ENCODE assay signal across 26 cellular contexts in the genomic region with DNA sequence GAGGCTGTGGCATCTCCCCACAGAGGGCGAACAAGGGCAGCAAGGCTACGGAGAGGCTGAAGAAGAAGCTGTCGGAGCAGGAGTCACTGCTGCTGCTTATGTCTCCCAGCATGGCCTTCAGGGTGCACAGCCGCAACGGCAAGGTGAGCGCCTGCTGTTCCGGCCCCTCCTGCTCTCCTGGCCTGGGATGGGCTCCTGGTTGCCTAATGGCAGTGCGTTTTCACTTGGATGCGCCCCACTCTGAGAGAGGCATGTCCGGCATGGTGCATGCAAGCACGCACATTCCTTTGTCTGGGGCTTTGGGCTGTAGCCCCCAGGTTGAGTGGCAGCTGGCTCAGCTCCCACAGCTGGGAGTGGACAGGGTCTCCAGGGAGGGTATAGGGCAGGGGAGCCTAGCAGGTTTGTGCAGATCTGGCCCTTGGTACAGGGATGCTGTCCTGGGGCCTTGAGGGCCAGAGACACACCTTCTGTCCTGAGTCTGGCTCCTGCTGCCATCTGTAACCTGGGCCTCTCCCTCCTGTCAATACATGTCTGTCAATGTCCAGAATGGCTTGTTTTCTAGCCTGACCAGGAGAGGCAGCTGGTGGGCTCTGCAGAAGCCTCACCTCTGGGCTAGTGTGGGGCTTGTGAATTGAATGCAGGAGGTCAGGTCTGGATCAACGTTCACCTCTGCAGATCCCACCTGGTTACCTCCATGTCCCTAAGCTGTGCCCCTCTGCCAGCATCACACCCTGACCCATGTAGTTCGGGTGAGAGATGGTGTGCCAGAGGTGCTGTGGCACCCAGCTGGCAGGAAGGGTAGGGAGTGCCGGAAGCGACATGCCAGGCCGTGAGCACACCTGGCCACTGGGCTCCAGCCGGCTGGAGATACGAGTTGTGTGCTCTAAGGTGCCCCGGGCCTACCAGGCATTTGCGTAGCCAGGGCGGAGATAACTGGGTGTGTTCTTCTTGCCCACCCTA.
DNase-seq lines count a peak whose midpoint lies in the region; ATAC-seq and TF ChIP-seq lines count a peak whose summit lies in the region.
"Had no signal": no experiment of that assay in that cellular context is flagged by ENCODE, and none has a peak within 500 bp of the region (broad histone marks: within the 10 kb centered on the region; RNA-seq: fewer than 3 reads in every experiment).

No MANE protein-coding gene starts in this region.

- intact Hi-C loops in Right ventricle myocardium inferior (cut with DNase I) (no loop called here), cardiac septum (cut with DNase I) (loop anchor here (10.0 kb wide), 1 partner anchor 333 kb away; no protein-coding TSS in a partner anchor)

- H3K27ac ChIP-seq in RWPE1, result peak overlapping the region; percentile 97

- TF ChIP-seq CTCF in RWPE1 (conservative IDR thresholded peaks at IDR 0.05; ENCODE audit: low read depth) (no peak), endothelial cell (IDR thresholded peaks at IDR 0.05; ENCODE audit: unreplicated experiment) (no peak), type B pancreatic cell (conservative IDR thresholded peaks at IDR 0.05) (no peak)

- H3K4me3 Mint-ChIP-seq in endothelial cell (ENCODE audit: unreplicated experiment) (no peak overlapping the region), type B pancreatic cell (no peak overlapping the region)
- H3K4me3 Mint-ChIP-seq: CD14-positive monocyte; CD8-positive, alpha-beta memory T cell; IgD-negative memory B cell had no signal

- DNase-seq in Right ventricle myocardium inferior (ENCODE audit: missing footprints) (peak; percentile 58), cardiac septum (ENCODE audit: low spot score) (no peak), RWPE1 (ENCODE audit: low spot score) (no peak), endothelial cell (ENCODE audit: low spot score) (no peak), type B pancreatic cell (ENCODE audit: extremely low spot score, unreplicated experiment) (no peak)
- DNase-seq: 8988T; ACHN; BE2C; CD8-positive, alpha-beta memory T cell; DMS 273 treated with DMSO at 0.1 percent for 48 hours; DMS79 treated with DMSO at 0.1 percent for 48 hours; GF-D8; NCI-H1048; NCI-H1417 treated with DMSO at 0.1 percent for 48 hours; NCI-H1694 treated with DMSO at 0.1 percent for 48 hours; NCI-H2081 treated with DMSO at 0.1 percent for 48 hours; NCI-H2171; NCI-H226; NCI-H510A; NCI-H69; RPMI8226; SK-N-SH had no signal

- CTCF ChIA-PET in RWPE1 (lab: Yijun Ruan, JAX), result no interaction called here

- H3K9me3 Mint-ChIP-seq in endothelial cell (ENCODE audit: unreplicated experiment), result no peaks in the 10 kb centered on the region
- no peaks in the 10 kb centered on the region for H3K9me3 Mint-ChIP-seq in type B pancreatic cell
- H3K9me3 Mint-ChIP-seq: IgD-negative memory B cell had no signal

- H3K4me1 Mint-ChIP-seq in endothelial cell (ENCODE audit: unreplicated experiment), result no peaks in the 10 kb centered on the region
- H3K4me1 Mint-ChIP-seq in type B pancreatic cell (ENCODE audit: unreplicated experiment), result peaks cover 18% of the 10 kb centered on the region
- H3K4me1 Mint-ChIP-seq: CD14-positive monocyte had no signal

- H3K27me3 Mint-ChIP-seq in endothelial cell (ENCODE audit: unreplicated experiment), result peaks cover 4% of the 10 kb centered on the region
- no peaks in the 10 kb centered on the region for H3K27me3 Mint-ChIP-seq in type B pancreatic cell
- H3K27me3 Mint-ChIP-seq: CD8-positive, alpha-beta memory T cell; IgD-negative memory B cell had no signal

- POLR2A ChIA-PET in RWPE1 (lab: Yijun Ruan, JAX; ENCODE audit: low non-redundant PET), result no interaction called here

- H3K36me3 Mint-ChIP-seq in endothelial cell (ENCODE audit: low read depth, unreplicated experiment), result peaks cover 18% of the 10 kb centered on the region
- peaks cover 8% of the 10 kb centered on the region for H3K36me3 Mint-ChIP-seq in type B pancreatic cell

- peak overlapping the region; percentile 31 for H3K27ac Mint-ChIP-seq in endothelial cell (ENCODE audit: unreplicated experiment)
- H3K27ac Mint-ChIP-seq in type B pancreatic cell, result peak overlapping the region; percentile 43
- H3K27ac Mint-ChIP-seq: IgD-negative memory B cell had no signal

- ATAC-seq in Right ventricle myocardium inferior (no peak), HG02763 (IDR thresholded peaks at IDR 0.05; ENCODE audit: unreplicated experiment) (no peak), HG02885 (IDR thresholded peaks at IDR 0.05; ENCODE audit: poor library complexity, unreplicated experiment) (no peak)
